In the genomic region with DNA sequence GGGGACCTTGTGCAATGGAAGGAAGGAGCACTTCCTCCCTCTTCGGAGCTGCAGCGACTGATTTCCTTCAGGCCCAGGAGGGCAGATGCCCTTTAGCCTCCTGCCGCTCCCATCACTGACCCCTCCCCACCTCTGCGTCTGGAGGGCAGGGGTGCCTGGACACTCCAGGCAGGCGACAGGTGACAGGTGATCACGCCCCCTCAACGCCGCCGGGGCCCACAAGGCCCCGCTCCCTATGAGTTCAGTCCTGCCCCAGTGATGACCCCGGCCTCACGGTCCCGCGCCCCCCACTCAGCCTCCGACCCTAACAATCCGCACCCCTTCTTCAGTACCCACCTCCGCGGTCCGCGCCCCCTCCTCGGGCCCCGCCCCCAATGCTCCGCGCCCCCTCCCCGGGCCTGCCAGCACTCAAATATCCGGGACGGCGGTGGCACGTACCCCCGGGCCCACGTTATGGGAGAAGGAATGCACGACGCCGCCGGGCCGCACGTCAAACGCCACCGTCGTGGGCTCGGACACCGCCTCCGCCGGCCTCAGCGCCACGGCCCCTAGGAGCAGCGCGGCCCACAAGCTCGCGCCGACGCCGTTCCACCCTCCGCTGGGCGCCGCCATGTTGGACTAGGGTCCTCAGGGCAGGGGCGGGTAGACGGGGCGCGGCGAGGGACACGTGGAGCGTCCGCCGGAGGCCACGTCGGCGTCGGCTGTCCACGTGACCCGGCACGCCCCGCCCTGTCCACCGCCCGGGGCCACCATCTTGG, we compare ENCODE assay signal across 8 cellular contexts. TPM values are rescaled to one million over a fixed set of nuclear protein-coding genes. Genes with fewer than 3 reads are reported as not detected.
DNase-seq lines count a peak whose midpoint lies in the region; ATAC-seq lines count a peak whose summit lies in the region.

A gene (minus strand): TSS at position 620 of the 758 bp plus-strand sequence. CDS start 8 bp downstream, at position 612.

- H3K9me3 ChIP-seq in CD4-positive, CD25-positive, alpha-beta regulatory T cell (ENCODE audit: control insufficient read depth in 2 of 2, low read length in 2 of 2): no peaks in the 10 kb centered on the region
- H3K9me3 ChIP-seq in HUES6 (ENCODE audit: control insufficient read depth, insufficient read depth, low read depth, low read length) (no peaks in the 10 kb centered on the region), NT2/D1 (ENCODE audit: insufficient read depth, low read length) (no peaks in the 10 kb centered on the region), endocrine pancreas (ENCODE audit: control insufficient read depth, low read length) (no peaks in the 10 kb centered on the region)

- peak; percentile 99 for ATAC-seq in CD4-positive, CD25-positive, alpha-beta regulatory T cell (ENCODE audit: low read depth in 2 of 2)
- ATAC-seq in GM19468 (IDR thresholded peaks at IDR 0.05; ENCODE audit: extremely low read depth, unreplicated experiment): peak; percentile 67

- H3K27me3 Mint-ChIP-seq in CD4-positive, CD25-positive, alpha-beta regulatory T cell: no peaks in the 10 kb centered on the region

- peaks cover 21% of the 10 kb centered on the region for H3K36me3 ChIP-seq in CD4-positive, CD25-positive, alpha-beta regulatory T cell (ENCODE audit: control insufficient read depth, insufficient read depth, low read length)
- H3K36me3 ChIP-seq in HUES6 (ENCODE audit: control insufficient read depth, insufficient read depth, low read length) (peaks cover 19% of the 10 kb centered on the region), NT2/D1 (ENCODE audit: insufficient read depth, insufficient read length, low read length) (peaks cover 37% of the 10 kb centered on the region), endocrine pancreas (ENCODE audit: control insufficient read depth, insufficient read depth, low read length) (no peaks in the 10 kb centered on the region)

- peak within 1 kb of the TSS; percentile 59 for H3K4me3 ChIP-seq in CD4-positive, CD25-positive, alpha-beta regulatory T cell (ENCODE audit: low read depth, low read length)
- H3K4me3 ChIP-seq in HUES6 (ENCODE audit: low read depth, low read length): peak within 1 kb of the TSS; percentile 97
- H3K4me3 ChIP-seq in NT2/D1 (ENCODE audit: insufficient read length, low read depth): peak within 1 kb of the TSS; percentile 94
- peak within 1 kb of the TSS; percentile 60 for H3K4me3 ChIP-seq in endocrine pancreas (ENCODE audit: control insufficient read depth, insufficient read depth, low read length)

- H3K36me3 Mint-ChIP-seq in CD4-positive, CD25-positive, alpha-beta regulatory T cell: peaks cover 3% of the 10 kb centered on the region

- H3K27ac ChIP-seq in CD4-positive, CD25-positive, alpha-beta regulatory T cell (ENCODE audit: insufficient read depth, low read length, poor library complexity, severe bottlenecking): peak within 1 kb of the TSS; percentile 69
- peak within 1 kb of the TSS; percentile 42; the same call in 1 of the 2 replicates for H3K27ac ChIP-seq in HUES6 (ENCODE audit: low read depth, low read length)

- H3K9ac ChIP-seq in HUES6 (ENCODE audit: low read length) (peak within 1 kb of the TSS; percentile 86), NT2/D1 (ENCODE audit: insufficient read length, low read depth) (peak within 1 kb of the TSS; percentile 93), endocrine pancreas (ENCODE audit: control insufficient read depth, insufficient read depth, low read length) (peak within 1 kb of the TSS; percentile 94)

- peaks cover 11% of the 10 kb centered on the region for H3K4me1 ChIP-seq in CD4-positive, CD25-positive, alpha-beta regulatory T cell (ENCODE audit: control insufficient read depth, insufficient read depth, low read length, poor library complexity, severe bottlenecking)
- peaks cover 3% of the 10 kb centered on the region; the same call in 1 of the 2 replicates for H3K4me1 ChIP-seq in HUES6 (ENCODE audit: control insufficient read depth, insufficient read depth, low read length)
- peaks cover 8% of the 10 kb centered on the region for H3K4me1 ChIP-seq in NT2/D1 (ENCODE audit: insufficient read depth, insufficient read length)
- H3K4me1 ChIP-seq in endocrine pancreas (ENCODE audit: control insufficient read depth, insufficient read depth, low read length): no peaks in the 10 kb centered on the region

- no peaks in the 10 kb centered on the region for H3K27me3 ChIP-seq in CD4-positive, CD25-positive, alpha-beta regulatory T cell (ENCODE audit: control insufficient read depth, insufficient read depth, low read length)
- H3K27me3 ChIP-seq in HUES6 (ENCODE audit: control insufficient read depth, insufficient read depth, low read length) (no peaks in the 10 kb centered on the region), NT2/D1 (ENCODE audit: insufficient read depth, insufficient read length) (no peaks in the 10 kb centered on the region), endocrine pancreas (ENCODE audit: control insufficient read depth, insufficient read depth, low read length) (no peaks in the 10 kb centered on the region)

- H3K4me1 Mint-ChIP-seq in CD4-positive, CD25-positive, alpha-beta regulatory T cell: peaks cover 0 to 18% (median 10%) of the 10 kb centered on the region in 4 donors

- peak; percentile 89 to 91 (median 90) for DNase-seq in CD4-positive, CD25-positive, alpha-beta regulatory T cell
- DNase-seq in NT2/D1 (ENCODE audit: low read depth, low spot score): peak; percentile 87
- DNase-seq in activated CD8-positive, alpha-beta memory T cell treated with anti-CD3 and anti-CD28 coated beads for 48 hours (ENCODE audit: low read depth in 2 of 3, low spot score in 2 of 3): peak; percentile 75 to 85 (median 77)
- DNase-seq in mesenteric fat pad (ENCODE audit: low spot score): peak; percentile 98
- DNase-seq in stimulated activated CD8-positive, alpha-beta memory T cell treated with anti-CD3 and anti-CD28 coated beads, Interleukin-12 subunit alpha, Interleukin-12 subunit beta, amount 100 ng/mL, for 4 hours (ENCODE audit: low read depth): peak; percentile 85

- H3K9me3 Mint-ChIP-seq in CD4-positive, CD25-positive, alpha-beta regulatory T cell: no peaks in the 10 kb centered on the region

- peak within 1 kb of the TSS; percentile 76 to 96 (median 88) for H3K4me3 Mint-ChIP-seq in CD4-positive, CD25-positive, alpha-beta regulatory T cell

- peak within 1 kb of the TSS; percentile 72 to 88 (median 76) for H3K27ac Mint-ChIP-seq in CD4-positive, CD25-positive, alpha-beta regulatory T cell

RNA-seq across cellular contexts. Expression of the gene that starts here (rescaled TPM):
- 25.7 TPM for total RNA-seq in CD4-positive, CD25-positive, alpha-beta regulatory T cell
- polyA plus RNA-seq in CD4-positive, CD25-positive, alpha-beta regulatory T cell: 100 to 1,000 TPM in 1 of 4 donors, 10 to 100 TPM in 3; 90.1 to 106 (median 98.5) TPM
- total RNA-seq in mesenteric fat pad: 98.5 TPM

Comparison
In these comparisons a context has a peak if more than half of its experiments do, and no peak if none do; other contexts are left out.
1. Peak in every context shown above with its lines: DNase-seq, ATAC-seq, H3K4me3 ChIP-seq and H3K27ac ChIP-seq.